ENCODE assay signal across 26 cellular contexts in the genomic region with DNA sequence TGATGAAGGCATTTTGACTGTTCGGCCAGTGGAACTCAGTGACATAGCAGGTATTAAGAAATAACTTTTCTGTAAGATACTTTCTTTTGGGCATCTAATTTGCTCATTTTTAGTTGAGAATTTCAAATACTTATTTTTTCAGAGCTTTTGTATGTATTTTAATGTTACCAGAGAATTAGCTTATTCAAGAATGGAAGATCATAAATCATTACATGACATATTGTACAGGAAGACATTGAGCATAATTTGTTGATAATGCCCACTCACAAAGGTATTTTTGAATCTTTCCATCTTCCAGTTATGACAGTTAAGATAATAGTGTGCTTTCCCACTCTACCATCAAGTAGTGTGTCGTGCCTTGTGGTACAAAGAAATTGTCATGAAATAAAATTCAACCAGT.
"Had no signal": no experiment of that assay in that cellular context is flagged by ENCODE, and none has a peak within 500 bp of the region (broad histone marks: within the 10 kb centered on the region; RNA-seq: fewer than 3 reads in every experiment).

No MANE protein-coding gene starts in this region.

- H3K9me3 ChIP-seq: neutrophil, pancreas, psoas muscle, right atrium auricular region, right lobe of liver, sigmoid colon, stomach, thoracic aorta, thyroid gland, tibial nerve, upper lobe of left lung, vagina had no signal

- DNase-seq: naive thymus-derived CD4-positive, alpha-beta T cell; natural killer cell; nucleus accumbens; pancreas; psoas muscle; retina; right lobe of liver; sigmoid colon; small intestine; stimulated activated CD4-positive, alpha-beta T cell treated with anti-CD3 and anti-CD28 coated beads, Interleukin-15, amount 100 ng/mL, for 24 hours; stimulated activated CD4-positive, alpha-beta T cell treated with anti-CD3 and anti-CD28 coated beads, Interleukin-2, amount 100 ng/mL, for 24 hours; stimulated activated CD4-positive, alpha-beta T cell treated with anti-CD3 and anti-CD28 coated beads, Interleukin-2, amount 100 ng/mL, for 48 hours; stimulated activated CD4-positive, alpha-beta T cell treated with anti-CD3 and anti-CD28 coated beads, Interleukin-4, amount 100 ng/mL, for 24 hours; stimulated activated naive B cell treated with anti-CD40 and anti-IgM and Interleukin-4, amounts not matched to agents 10 μg/mL and 1 μg/mL and 100 μg/mL, for 72 hours; stimulated activated naive CD4-positive, alpha-beta T cell treated with Interleukin-2 at 50 U/mL for 16 hours; stomach; thyroid gland; trophoblast cell; upper lobe of left lung had no signal

- H3K27me3 ChIP-seq: pancreas, right atrium auricular region, right lobe of liver, sigmoid colon, stomach, thyroid gland, tibial nerve, upper lobe of left lung, vagina had no signal

- H3K27ac ChIP-seq: neutrophil, pancreas, psoas muscle, right atrium auricular region, right lobe of liver, sigmoid colon, stomach, thoracic aorta, thyroid gland, tibial nerve, upper lobe of left lung, vagina had no signal

- H3K4me3 ChIP-seq: pancreas, psoas muscle, right atrium auricular region, right lobe of liver, sigmoid colon, stomach, thoracic aorta, thyroid gland, tibial nerve, upper lobe of left lung, vagina had no signal

- FAIRE-seq: pancreas, urothelium cell line had no signal

- H3K4me1 ChIP-seq: pancreas, psoas muscle, right atrium auricular region, right lobe of liver, sigmoid colon, thyroid gland, tibial nerve, upper lobe of left lung, vagina had no signal

- ATAC-seq: naive thymus-derived CD4-positive, alpha-beta T cell; natural killer cell; pancreas; psoas muscle; right lobe of liver; stimulated activated effector memory CD8-positive, alpha-beta T cell treated with anti-CD3 and anti-CD28 coated beads, Interleukin-12 subunit alpha, Interleukin-12 subunit beta, amount 100 ng/mL, for 72 hours; stimulated activated naive B cell treated with anti-CD40 and anti-IgM and Interleukin-4, amounts not matched to agents 10 μg/mL and 1 μg/mL and 100 μg/mL, for 72 hours had no signal

- H3K36me3 ChIP-seq: neutrophil, pancreas, right atrium auricular region, right lobe of liver, sigmoid colon, stomach, thoracic aorta, thyroid gland, tibial nerve, upper lobe of left lung, vagina had no signal
